21 cellular contexts compared by ENCODE assay signal in the genomic region with DNA sequence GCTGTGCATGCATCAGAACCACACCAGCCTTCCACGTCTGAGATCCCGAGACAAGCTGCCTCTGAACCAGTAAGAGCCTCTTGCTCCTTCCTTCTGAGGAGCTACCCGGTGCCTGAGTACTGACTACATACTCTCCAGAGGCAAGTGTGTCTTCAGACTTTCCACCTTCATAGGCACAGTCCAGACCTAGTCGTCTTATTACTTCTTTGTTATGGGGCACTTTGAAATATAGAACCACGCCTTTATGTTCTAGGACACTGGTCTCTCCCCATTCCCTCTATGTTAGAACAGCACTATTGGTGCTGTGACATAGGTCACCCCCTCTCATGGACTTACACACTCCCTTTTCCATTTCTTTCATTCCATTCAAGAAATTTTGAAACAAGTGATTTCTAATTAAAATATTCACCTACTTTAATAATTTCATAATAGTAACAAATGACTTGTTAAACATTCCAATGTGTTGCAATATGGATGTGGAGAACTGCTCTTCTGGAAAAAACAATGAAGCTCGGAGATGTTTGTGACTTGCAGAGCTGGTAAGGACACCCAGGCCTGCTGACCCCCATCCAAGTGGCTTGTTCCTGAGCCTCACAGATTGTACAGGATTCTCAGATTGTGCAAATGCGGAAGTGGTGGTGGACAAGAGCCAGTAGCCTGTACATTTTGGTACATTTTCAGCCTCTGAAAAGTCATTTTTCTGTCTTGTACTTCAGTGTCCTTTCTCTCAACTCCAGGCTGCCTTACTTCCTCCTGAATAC.
DNase-seq lines count a peak whose midpoint lies in the region; ATAC-seq and TF ChIP-seq lines count a peak whose summit lies in the region.
"Had no signal": no experiment of that assay in that cellular context is flagged by ENCODE, and none has a peak within 500 bp of the region (broad histone marks: within the 10 kb centered on the region; RNA-seq: fewer than 3 reads in every experiment).

No MANE protein-coding gene starts in this region.

- peak overlapping the region; percentile 71 for H3K9ac ChIP-seq in adipocyte (ENCODE audit: low read length)

- H3K36me3 ChIP-seq in adipocyte (ENCODE audit: control insufficient read depth, insufficient read depth, low read length, severe bottlenecking) = no peaks in the 10 kb centered on the region

- POLR2A ChIA-PET in activated CD4-positive, alpha-beta T cell treated with anti-CD3 and anti-CD28 coated beads, Interleukin-2, amount 10 ng/mL, durations not matched to agents 7 days and 5 days (lab: Charles Lee) = no interaction called here

- H3K4me3 ChIP-seq in adipocyte (ENCODE audit: low read length) (peak overlapping the region; percentile 48), fibroblast of villous mesenchyme (ENCODE audit: low read depth, low read length) (no peak overlapping the region), skin epidermis (no peak overlapping the region)

- no peak overlapping the region for H3K4me3 Mint-ChIP-seq in activated CD4-positive, alpha-beta T cell treated with anti-CD3 and anti-CD28 coated beads, Interleukin-2, amount 10 ng/mL, durations not matched to agents 7 days and 5 days
- no peak overlapping the region for H3K4me3 Mint-ChIP-seq in activated T-cell treated with anti-CD3 and anti-CD28 coated beads, Interleukin-2, amount 50 U/mL, for 72 hours
- H3K4me3 Mint-ChIP-seq: activated naive CD8-positive, alpha-beta T cell treated with anti-CD3 and anti-CD28 coated beads for 36 hours; CD4-positive, CD25-positive, alpha-beta regulatory T cell; T-helper 1 cell treated with Interleukin-12 subunit alpha and Interleukin-12 subunit beta and Interleukin-4 antibody, amounts not matched to agents 30 μg/mL and 1 μg/mL, for 36 hours; type B pancreatic cell had no signal

- no peak for ATAC-seq in HG02870 (IDR thresholded peaks at IDR 0.05; ENCODE audit: unreplicated experiment)
- no peak for ATAC-seq in activated T-cell treated with anti-CD3 and anti-CD28 coated beads, Interleukin-2, amount 50 U/mL, for 72 hours (replicated peaks in 1 of 2)
- ATAC-seq: Panc1 had no signal

- DNase-seq in GM03348 (ENCODE audit: low spot score) (peak; percentile 16), adipocyte (ENCODE audit: low read depth) (peak; percentile 24), fibroblast of villous mesenchyme (ENCODE audit: low read depth) (peak; percentile 45)
- DNase-seq in activated CD4-positive, alpha-beta T cell treated with anti-CD3 and anti-CD28 coated beads, Interleukin-2, amount 10 ng/mL, durations not matched to agents 7 days and 5 days = no peak
- DNase-seq in activated T-cell treated with anti-CD3 and anti-CD28 coated beads, Interleukin-2, amount 50 U/mL, for 72 hours = no peak
- DNase-seq in stimulated activated naive CD4-positive, alpha-beta T cell (lab: John Stamatoyannopoulos, UW) = no peak
- DNase-seq: activated CD4-positive, CD25-positive, alpha-beta regulatory T cell treated with anti-CD3 and anti-CD28 coated beads, Interleukin-2, amount 50 U/mL, for 72 hours; activated CD8-positive, alpha-beta memory T cell treated with anti-CD3 and anti-CD28 coated beads, Interleukin-2, amount 50 U/mL, for 48 hours; activated naive CD8-positive, alpha-beta T cell treated with anti-CD3 and anti-CD28 coated beads for 36 hours; CD4-positive, CD25-positive, alpha-beta regulatory T cell; cerebellar nuclear complex; hypothalamus; mesendoderm; NCI-H1105 treated with DMSO at 0.1 percent for 48 hours; NCI-H446 treated with DMSO at 0.1 percent for 48 hours; occipital lobe had no signal

- H3K9me3 Mint-ChIP-seq in activated CD4-positive, alpha-beta T cell treated with anti-CD3 and anti-CD28 coated beads, Interleukin-2, amount 10 ng/mL, durations not matched to agents 7 days and 5 days = peaks cover 3% of the 10 kb centered on the region
- H3K9me3 Mint-ChIP-seq in activated T-cell treated with anti-CD3 and anti-CD28 coated beads, Interleukin-2, amount 50 U/mL, for 72 hours = no peaks in the 10 kb centered on the region
- H3K9me3 Mint-ChIP-seq: CD4-positive, CD25-positive, alpha-beta regulatory T cell; T-helper 1 cell treated with Interleukin-12 subunit alpha and Interleukin-12 subunit beta and Interleukin-4 antibody, amounts not matched to agents 30 μg/mL and 1 μg/mL, for 36 hours had no signal

- H3K27me3 ChIP-seq in adipocyte (replicated peaks; ENCODE audit: control insufficient read depth, insufficient read depth, low read length) = no peaks in the 10 kb centered on the region

- H3K4me1 Mint-ChIP-seq in activated CD4-positive, alpha-beta T cell treated with anti-CD3 and anti-CD28 coated beads, Interleukin-2, amount 10 ng/mL, durations not matched to agents 7 days and 5 days = no peaks in the 10 kb centered on the region
- H3K4me1 Mint-ChIP-seq in activated T-cell treated with anti-CD3 and anti-CD28 coated beads, Interleukin-2, amount 50 U/mL, for 72 hours (ENCODE audit: low read depth) = peaks cover 11% of the 10 kb centered on the region
- H3K4me1 Mint-ChIP-seq: CD4-positive, CD25-positive, alpha-beta regulatory T cell had no signal

- no peaks in the 10 kb centered on the region for H3K27me3 Mint-ChIP-seq in activated CD4-positive, alpha-beta T cell treated with anti-CD3 and anti-CD28 coated beads, Interleukin-2, amount 10 ng/mL, durations not matched to agents 7 days and 5 days
- H3K27me3 Mint-ChIP-seq in activated T-cell treated with anti-CD3 and anti-CD28 coated beads, Interleukin-2, amount 50 U/mL, for 72 hours (ENCODE audit: low read depth) = peaks cover 14% of the 10 kb centered on the region
- H3K27me3 Mint-ChIP-seq: activated naive CD8-positive, alpha-beta T cell treated with anti-CD3 and anti-CD28 coated beads for 36 hours had no signal

- CTCF ChIA-PET in activated CD4-positive, alpha-beta T cell treated with anti-CD3 and anti-CD28 coated beads, Interleukin-2, amount 10 ng/mL, durations not matched to agents 7 days and 5 days (lab: Charles Lee) = no interaction called here

- no peaks in the 10 kb centered on the region for H3K9me3 ChIP-seq in adipocyte (ENCODE audit: control insufficient read depth, low read length)

- H3K36me3 Mint-ChIP-seq in activated CD4-positive, alpha-beta T cell treated with anti-CD3 and anti-CD28 coated beads, Interleukin-2, amount 10 ng/mL, durations not matched to agents 7 days and 5 days (ENCODE audit: low read depth) = no peaks in the 10 kb centered on the region
- no peaks in the 10 kb centered on the region for H3K36me3 Mint-ChIP-seq in activated T-cell treated with anti-CD3 and anti-CD28 coated beads, Interleukin-2, amount 50 U/mL, for 72 hours (ENCODE audit: insufficient read depth in 2 of 2)
- H3K36me3 Mint-ChIP-seq: activated naive CD8-positive, alpha-beta T cell treated with anti-CD3 and anti-CD28 coated beads for 36 hours; CD4-positive, CD25-positive, alpha-beta regulatory T cell; type B pancreatic cell had no signal

- H3K4me1 ChIP-seq in adipocyte (ENCODE audit: control insufficient read depth, insufficient read depth, low read length) = peaks cover 31% of the 10 kb centered on the region

- H3K27ac ChIP-seq in skin epidermis = peak overlapping the region in 11 of 21 experiments; percentile 19 to 76 (median 48)

- H3K27ac Mint-ChIP-seq in activated CD4-positive, alpha-beta T cell treated with anti-CD3 and anti-CD28 coated beads, Interleukin-2, amount 10 ng/mL, durations not matched to agents 7 days and 5 days = no peak overlapping the region
- H3K27ac Mint-ChIP-seq in activated T-cell treated with anti-CD3 and anti-CD28 coated beads, Interleukin-2, amount 50 U/mL, for 72 hours = no peak overlapping the region
- H3K27ac Mint-ChIP-seq: activated naive CD8-positive, alpha-beta T cell treated with anti-CD3 and anti-CD28 coated beads for 36 hours; CD4-positive, CD25-positive, alpha-beta regulatory T cell; T-helper 1 cell treated with Interleukin-12 subunit alpha and Interleukin-12 subunit beta and Interleukin-4 antibody, amounts not matched to agents 30 μg/mL and 1 μg/mL, for 36 hours had no signal

- TF ChIP-seq CTCF in fibroblast of villous mesenchyme (IDR thresholded peaks at IDR 0.05; ENCODE audit: insufficient read depth, low read depth, low read length) = no peak

Comparison
In these comparisons a context has a peak if more than half of its experiments do, and no peak if none do; other contexts are left out.
1. DNase-seq: peak in GM03348 (single experiment), adipocyte (single experiment) and fibroblast of villous mesenchyme (single experiment); none in activated CD4-positive, alpha-beta T cell treated with anti-CD3 and anti-CD28 coated beads, Interleukin-2, amount 10 ng/mL, durations not matched to agents 7 days and 5 days (single experiment), activated T-cell treated with anti-CD3 and anti-CD28 coated beads, Interleukin-2, amount 50 U/mL, for 72 hours (0 of 2) and stimulated activated naive CD4-positive, alpha-beta T cell (0 of 6).